Comparison of ENCODE assay signal across 28 cellular contexts in the genomic region with DNA sequence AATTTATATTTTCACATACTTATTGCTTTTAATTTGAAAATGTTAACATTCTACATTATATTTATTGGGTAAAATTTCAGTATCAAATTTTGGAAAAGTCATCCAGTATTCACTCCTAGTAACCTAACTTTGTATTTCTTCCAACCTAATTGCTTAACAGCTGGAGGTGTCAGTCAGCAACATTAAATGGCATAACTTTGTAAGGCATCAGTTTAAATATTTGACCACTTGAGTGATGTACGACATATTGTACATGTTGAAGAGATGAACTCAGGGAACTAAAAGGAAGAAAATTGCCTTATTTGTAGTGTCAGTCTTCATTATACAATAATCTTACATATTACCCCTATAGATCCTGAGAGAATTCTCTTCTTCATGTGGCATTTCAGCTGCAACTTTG.
"Had no signal": no experiment of that assay in that cellular context is flagged by ENCODE, and none has a peak within 500 bp of the region (broad histone marks: within the 10 kb centered on the region; RNA-seq: fewer than 3 reads in every experiment).

No MANE protein-coding gene starts in this region.

- ATAC-seq: activated CD4-positive, alpha-beta T cell treated with anti-CD3 and anti-CD28 coated beads for 36 hours; activated naive CD4-positive, alpha-beta T cell treated with anti-CD3 and anti-CD28 coated beads, Interleukin-2, amount 50 U/mL, for 72 hours; activated T-cell treated with anti-CD3 and anti-CD28 coated beads, Interleukin-2, amount 50 U/mL, for 72 hours; gastroesophageal sphincter; heart right ventricle had no signal

- H3K9me3 ChIP-seq: ascending aorta, breast epithelium, colonic mucosa, esophagus squamous epithelium, gastroesophageal sphincter had no signal

- H3K27ac ChIP-seq: ascending aorta, breast epithelium, cardiac muscle cell, colonic mucosa, epithelial cell of prostate, esophagus squamous epithelium, gastroesophageal sphincter, heart right ventricle, hepatocyte had no signal

- H3K27me3 ChIP-seq: ascending aorta, breast epithelium, cardiac muscle cell, colonic mucosa, esophagus squamous epithelium, gastroesophageal sphincter, heart right ventricle, hepatocyte had no signal

- H3K79me2 ChIP-seq: hepatocyte had no signal

- H3K4me2 ChIP-seq: hepatocyte had no signal

- H3K4me3 ChIP-seq: ascending aorta, breast epithelium, cardiac muscle cell, colonic mucosa, esophagus squamous epithelium, gastroesophageal sphincter, heart right ventricle, hepatocyte had no signal

- H2AFZ ChIP-seq: hepatocyte had no signal

- H3K36me3 ChIP-seq: ascending aorta, breast epithelium, cardiac muscle cell, colonic mucosa, esophagus squamous epithelium, gastroesophageal sphincter, heart right ventricle had no signal

- DNase-seq: activated CD4-positive, alpha-beta memory T cell treated with anti-CD3 and anti-CD28 coated beads, Interleukin-2, amount 10 ng/mL, durations not matched to agents 7 days and 5 days; activated CD4-positive, alpha-beta T cell treated with anti-CD3 and anti-CD28 coated beads for 36 hours; activated CD4-positive, alpha-beta T cell treated with anti-CD3 and anti-CD28 coated beads, Interleukin-2, amount 10 ng/mL, durations not matched to agents 24 days and 14 days; activated CD4-positive, alpha-beta T cell treated with anti-CD3 and anti-CD28 coated beads, Interleukin-2, amount 50 U/mL, for 4 hours; activated CD4-positive, CD25-positive, alpha-beta regulatory T cell; activated CD4-positive, CD25-positive, alpha-beta regulatory T cell treated with anti-CD3 and anti-CD28 coated beads, Interleukin-2, amount 50 U/mL, for 72 hours; activated CD8-positive, alpha-beta memory T cell treated with anti-CD3 and anti-CD28 coated beads, Interleukin-2, amount 50 U/mL, for 48 hours; activated gamma-delta T cell; activated naive CD4-positive, alpha-beta T cell; activated naive CD4-positive, alpha-beta T cell treated with anti-CD3 and anti-CD28 coated beads, Interleukin-2, amount 10 ng/mL, durations not matched to agents 7 days and 5 days; activated naive CD8-positive, alpha-beta T cell treated with anti-CD3 and anti-CD28 coated beads, Interleukin-2, amount 10 ng/mL, durations not matched to agents 7 days and 5 days; activated T-cell treated with anti-CD3 and anti-CD28 coated beads for 4 hours; activated T-cell treated with anti-CD3 and anti-CD28 coated beads, Interleukin-2, amount 50 U/mL, for 24 hours; activated T-cell treated with anti-CD3 and anti-CD28 coated beads, Interleukin-2, amount 50 U/mL, for 72 hours; central memory CD4-positive, alpha-beta T cell; cerebellar nuclear complex; colonic mucosa; effector CD8-positive, alpha-beta T cell; esophagus squamous epithelium; foreskin melanocyte; heart right ventricle had no signal

- H3K4me1 ChIP-seq: ascending aorta, breast epithelium, colonic mucosa, esophagus squamous epithelium, gastroesophageal sphincter, heart right ventricle had no signal
